In genomic region chr5:157828949-157829639, GRCh38 we compare ENCODE assay signal across 10 cellular contexts. TPM values are rescaled to one million over a fixed set of nuclear protein-coding genes. Genes with fewer than 3 reads are reported as not detected.
DNase-seq lines count a peak whose midpoint lies in the region; ATAC-seq and TF ChIP-seq lines count a peak whose summit lies in the region.
"Had no signal": no experiment of that assay in that cellular context is flagged by ENCODE, and none has a peak within 500 bp of the region (broad histone marks: within the 10 kb centered on the region; RNA-seq: fewer than 3 reads in every experiment).

No MANE protein-coding gene starts in this region.

- H3K4me1 Mint-ChIP-seq in natural killer cell = peaks cover 44 to 46% of the 10 kb centered on the region in 2 donors
- H3K4me1 Mint-ChIP-seq in natural killer cell treated with Interleukin-12 subunit alpha and Interleukin-12 subunit beta and Interleukin-15 and Interleukin-18, amount 100 ng/mL, for 72 hours (ENCODE audit: low read depth in 2 of 2) = peaks cover 35 to 38% of the 10 kb centered on the region in 2 donors

- intact Hi-C loops in natural killer cell (cut with micrococcal nuclease) = no loop called here
- intact Hi-C loops in OCI-LY7 (cut with micrococcal nuclease; ENCODE audit: unreplicated experiment) = no loop called here

- CTCF ChIA-PET in OCI-LY7 (lab: Charles Lee; ENCODE audit: unreplicated experiment) = interaction anchor here (0.6 kb wide), 1 partner anchor 9 kb away, joined by 3 read pairs; no protein-coding TSS in a partner anchor

- ATAC-seq in natural killer cell = peak; percentile 56 to 68 (median 62)
- no peak for ATAC-seq in natural killer cell treated with Interleukin-12 subunit alpha and Interleukin-12 subunit beta and Interleukin-15 and Interleukin-18, amount 100 ng/mL, for 72 hours

- H3K9me3 Mint-ChIP-seq in natural killer cell = no peaks in the 10 kb centered on the region
- no peaks in the 10 kb centered on the region for H3K9me3 Mint-ChIP-seq in natural killer cell treated with Interleukin-12 subunit alpha and Interleukin-12 subunit beta and Interleukin-15 and Interleukin-18, amount 100 ng/mL, for 72 hours

- no TSS peak for BruUV-seq in OCI-LY7 (replicated peaks; lab: Mats Ljungman, UMichigan)

- H3K9me2 ChIP-seq in OCI-LY7 (ENCODE audit: insufficient read depth, low read length) = no peaks in the 10 kb centered on the region

- peaks cover 99% of the 10 kb centered on the region for H3K4me1 ChIP-seq in OCI-LY7 (ENCODE audit: insufficient read depth, low read length, poor library complexity, severe bottlenecking)

- H4K20me1 ChIP-seq in OCI-LY7 (ENCODE audit: insufficient read depth, low read length) = no peaks in the 10 kb centered on the region; the same call in 1 of the 2 replicates

- peak overlapping the region; percentile 80 to 85 for H3K27ac Mint-ChIP-seq in natural killer cell
- no peak overlapping the region for H3K27ac Mint-ChIP-seq in natural killer cell treated with Interleukin-12 subunit alpha and Interleukin-12 subunit beta and Interleukin-15 and Interleukin-18, amount 100 ng/mL, for 72 hours

- H3K4me3 ChIP-seq in OCI-LY7 (ENCODE audit: low read depth, low read length, poor library complexity, severe bottlenecking) (peak overlapping the region; percentile 47), foreskin fibroblast (ENCODE audit: low read depth in 1 of 2, low read length in 2 of 2) (no peak overlapping the region)
- H3K4me3 ChIP-seq: ovary had no signal

- POLR2A ChIA-PET in OCI-LY7 (lab: Charles Lee) = interaction anchor here (0.6 to 2.0 kb wide), 9 partner anchors 11 to 592 kb away, joined by 3 to 14 read pairs (median 4); no protein-coding TSS in a partner anchor

- no peak for TF ChIP-seq CTCF in natural killer cell (IDR thresholded peaks at IDR 0.05)
- peak; percentile 50 for TF ChIP-seq CTCF in OCI-LY7 (conservative IDR thresholded peaks at IDR 0.05; ENCODE audit: low read length)
- TF ChIP-seq CTCF in foreskin fibroblast (IDR thresholded peaks at IDR 0.05; ENCODE audit: low read depth, low read length) = peak; percentile 20

- no peaks in the 10 kb centered on the region; the same call in 1 of the 2 replicates for H3K9me3 ChIP-seq in OCI-LY7 (ENCODE audit: low read length)
- H3K9me3 ChIP-seq: ovary had no signal

- no peaks in the 10 kb centered on the region for H3K27me3 Mint-ChIP-seq in natural killer cell (ENCODE audit: low read depth in 2 of 2)
- H3K27me3 Mint-ChIP-seq in natural killer cell treated with Interleukin-12 subunit alpha and Interleukin-12 subunit beta and Interleukin-15 and Interleukin-18, amount 100 ng/mL, for 72 hours = no peaks in the 10 kb centered on the region

- H3K4me3 Mint-ChIP-seq in natural killer cell = no peak overlapping the region
- no peak overlapping the region for H3K4me3 Mint-ChIP-seq in natural killer cell treated with Interleukin-12 subunit alpha and Interleukin-12 subunit beta and Interleukin-15 and Interleukin-18, amount 100 ng/mL, for 72 hours

- H2AFZ ChIP-seq in OCI-LY7 (ENCODE audit: low read length) = no peak overlapping the region

- peak overlapping the region; percentile 79 for H3K4me2 ChIP-seq in OCI-LY7 (ENCODE audit: low read length)

- H3K36me3 Mint-ChIP-seq in natural killer cell = no peaks in the 10 kb centered on the region
- no peaks in the 10 kb centered on the region for H3K36me3 Mint-ChIP-seq in natural killer cell treated with Interleukin-12 subunit alpha and Interleukin-12 subunit beta and Interleukin-15 and Interleukin-18, amount 100 ng/mL, for 72 hours

- H3K36me3 ChIP-seq in OCI-LY7 (ENCODE audit: insufficient read depth, low read length) = peaks cover 25% of the 10 kb centered on the region; the same call in 1 of the 2 replicates
- H3K36me3 ChIP-seq: ovary had no signal

- DNase-seq in natural killer cell (no peak), OCI-LY7 (ENCODE audit: low spot score) (no peak), foreskin fibroblast (peak in 1 of 2 donors; percentile 21), NCI-H1105 (lab: John Stamatoyannopoulos, UW) (no peak), mucosa of gallbladder (ENCODE audit: low spot score) (no peak), cerebellar nuclear complex (lab: John Stamatoyannopoulos, UW) (no peak), SIG-M5 treated with dmso at 0.1 percent for 504 hours (lab: John Stamatoyannopoulos, UW; ENCODE audit: unreplicated experiment) (no peak)
- no peak for DNase-seq in natural killer cell treated with Interleukin-12 subunit alpha and Interleukin-12 subunit beta and Interleukin-15 and Interleukin-18, amount 100 ng/mL, for 72 hours (ENCODE audit: low spot score)
- DNase-seq: cortex of kidney, ovary had no signal

- peak overlapping the region; percentile 96 for H3K27ac ChIP-seq in OCI-LY7 (ENCODE audit: low read depth, low read length, poor library complexity, severe bottlenecking)

- peaks cover 97% of the 10 kb centered on the region for H3K79me2 ChIP-seq in OCI-LY7 (ENCODE audit: insufficient read depth, low read depth, low read length)

RNA-seq across cellular contexts. Expression of gene CLINT1, which starts 29.9 kb away (rescaled TPM):
- total RNA-seq in natural killer cell (100 to 1,000 TPM; 111 to 156 (median 132) TPM), OCI-LY7 (2022) (120 and 135 TPM in 2 replicates), mucosa of gallbladder (166 TPM)
- 10 to 100 TPM; 76.6 to 80.9 TPM for total RNA-seq in natural killer cell treated with Interleukin-12 subunit alpha and Interleukin-12 subunit beta and Interleukin-15 and Interleukin-18, amount 100 ng/mL, for 72 hours
- total RNA-seq in OCI-LY7 (2014; rRNA removed; shearing (Covaris generic)) = 86.1 and 107 TPM in 2 replicates

Comparison
In these comparisons a context has a peak if more than half of its experiments do, and no peak if none do; other contexts are left out.
1. ATAC-seq: peak in natural killer cell (3 of 3); none in natural killer cell treated with Interleukin-12 subunit alpha and Interleukin-12 subunit beta and Interleukin-15 and Interleukin-18, amount 100 ng/mL, for 72 hours (0 of 2).
2. H3K27ac Mint-ChIP-seq: peak in natural killer cell (2 of 2); none in natural killer cell treated with Interleukin-12 subunit alpha and Interleukin-12 subunit beta and Interleukin-15 and Interleukin-18, amount 100 ng/mL, for 72 hours (0 of 2).